2 cellular contexts compared by ENCODE assay signal in the genomic region with DNA sequence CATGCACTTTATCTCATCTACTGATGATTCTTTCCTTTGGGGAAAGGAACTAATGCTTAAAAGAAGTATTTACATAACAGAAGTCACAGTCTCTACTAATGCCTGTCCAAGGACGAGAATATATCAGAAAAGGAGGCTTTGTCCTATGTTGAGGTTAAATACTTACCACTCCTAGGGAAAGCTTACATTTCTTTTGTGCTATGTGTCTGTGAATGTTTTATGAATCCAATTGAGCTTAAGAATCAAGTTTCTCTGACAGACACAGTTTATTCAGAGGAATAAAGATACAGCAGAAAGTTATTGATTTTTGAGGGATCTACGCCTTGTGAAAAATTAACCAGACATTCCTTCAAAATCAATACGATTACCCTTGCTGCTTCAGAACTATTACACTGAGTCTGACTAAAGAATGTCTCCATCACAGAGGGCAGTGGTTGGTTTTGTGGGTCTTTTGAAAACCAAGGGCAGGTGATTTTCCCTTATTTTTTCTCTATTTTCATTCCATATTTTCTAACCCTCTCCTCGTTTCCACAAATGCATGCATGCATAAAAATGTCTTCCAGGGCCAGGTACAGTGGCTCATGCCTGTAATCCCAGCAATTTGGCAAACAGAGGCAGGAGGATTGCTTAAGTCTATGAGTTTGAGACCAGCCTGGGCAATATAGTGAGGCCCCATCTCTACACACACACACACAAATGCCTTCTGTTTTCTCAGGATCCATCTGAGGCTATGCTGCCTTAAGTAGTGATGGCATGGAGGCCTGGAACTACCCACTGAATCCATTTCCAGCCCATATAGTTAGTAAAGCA.
TF ChIP-seq lines count a peak whose summit lies in the region.

No MANE protein-coding gene starts in this region.

TF ChIP-seq in H1, 55 proteins besides CTCF, POLR2A, EP300 and RAD21:
- no peak for TF ChIP-seq POLR2AphosphoS5 (IDR thresholded peaks at IDR 0.05; ENCODE audit: low read depth, low read length)
TF ChIP-seq in H1: peak in this region for 0.

TF ChIP-seq in liver, 16 proteins besides CTCF, POLR2A, EP300 and RAD21:
- TF ChIP-seq, protein P1, sequence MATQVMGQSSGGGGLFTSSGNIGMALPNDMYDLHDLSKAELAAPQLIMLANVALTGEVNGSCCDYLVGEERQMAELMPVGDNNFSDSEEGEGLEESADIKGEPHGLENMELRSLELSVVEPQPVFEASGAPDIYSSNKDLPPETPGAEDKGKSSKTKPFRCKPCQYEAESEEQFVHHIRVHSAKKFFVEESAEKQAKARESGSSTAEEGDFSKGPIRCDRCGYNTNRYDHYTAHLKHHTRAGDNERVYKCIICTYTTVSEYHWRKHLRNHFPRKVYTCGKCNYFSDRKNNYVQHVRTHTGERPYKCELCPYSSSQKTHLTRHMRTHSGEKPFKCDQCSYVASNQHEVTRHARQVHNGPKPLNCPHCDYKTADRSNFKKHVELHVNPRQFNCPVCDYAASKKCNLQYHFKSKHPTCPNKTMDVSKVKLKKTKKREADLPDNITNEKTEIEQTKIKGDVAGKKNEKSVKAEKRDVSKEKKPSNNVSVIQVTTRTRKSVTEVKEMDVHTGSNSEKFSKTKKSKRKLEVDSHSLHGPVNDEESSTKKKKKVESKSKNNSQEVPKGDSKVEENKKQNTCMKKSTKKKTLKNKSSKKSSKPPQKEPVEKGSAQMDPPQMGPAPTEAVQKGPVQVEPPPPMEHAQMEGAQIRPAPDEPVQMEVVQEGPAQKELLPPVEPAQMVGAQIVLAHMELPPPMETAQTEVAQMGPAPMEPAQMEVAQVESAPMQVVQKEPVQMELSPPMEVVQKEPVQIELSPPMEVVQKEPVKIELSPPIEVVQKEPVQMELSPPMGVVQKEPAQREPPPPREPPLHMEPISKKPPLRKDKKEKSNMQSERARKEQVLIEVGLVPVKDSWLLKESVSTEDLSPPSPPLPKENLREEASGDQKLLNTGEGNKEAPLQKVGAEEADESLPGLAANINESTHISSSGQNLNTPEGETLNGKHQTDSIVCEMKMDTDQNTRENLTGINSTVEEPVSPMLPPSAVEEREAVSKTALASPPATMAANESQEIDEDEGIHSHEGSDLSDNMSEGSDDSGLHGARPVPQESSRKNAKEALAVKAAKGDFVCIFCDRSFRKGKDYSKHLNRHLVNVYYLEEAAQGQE (IDR thresholded peaks at IDR 0.05), result no peak
- TF ChIP-seq HNF4A (conservative IDR thresholded peaks at IDR 0.05), result peak in 1 of 2 donors; percentile 16
- peak; percentile 28 for TF ChIP-seq YY1 (IDR thresholded peaks at IDR 0.05)
